In the genomic region with DNA sequence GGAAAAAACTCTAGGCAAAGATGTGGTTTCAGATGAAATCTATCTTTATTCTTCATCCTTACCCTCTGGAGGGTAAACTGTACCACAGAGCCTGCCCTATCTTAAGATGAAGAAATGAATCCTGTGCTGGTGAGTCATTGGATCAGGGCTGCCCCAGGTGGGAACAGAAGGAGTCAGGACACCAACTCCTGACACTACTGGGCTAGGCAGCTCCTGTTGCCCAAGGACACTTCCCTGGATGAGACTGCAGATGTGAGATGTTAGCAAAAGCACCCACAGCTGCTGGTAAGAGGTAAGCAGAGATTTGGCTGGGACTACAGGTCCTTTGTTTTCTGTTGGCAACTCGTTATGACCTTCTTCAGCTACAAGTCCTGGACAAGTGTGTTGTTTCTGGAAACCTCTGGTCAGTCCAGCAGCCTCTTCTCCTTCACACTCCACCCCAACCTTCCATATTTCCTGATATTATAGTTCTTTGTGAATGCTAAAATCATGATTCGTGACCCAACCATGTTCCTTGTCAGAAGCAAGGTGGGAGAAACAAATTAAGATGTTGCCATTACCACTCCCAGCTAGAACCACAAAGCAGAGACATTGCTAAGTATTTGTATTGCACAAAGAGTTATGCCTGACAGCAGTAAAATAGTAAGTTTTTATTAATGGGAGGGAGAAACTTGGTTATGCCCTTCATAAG, we compare ENCODE assay signal across 20 cellular contexts.
DNase-seq lines count a peak whose midpoint lies in the region; ATAC-seq and TF ChIP-seq lines count a peak whose summit lies in the region.
"Had no signal": no experiment of that assay in that cellular context is flagged by ENCODE, and none has a peak within 500 bp of the region (broad histone marks: within the 10 kb centered on the region; RNA-seq: fewer than 3 reads in every experiment).

No MANE protein-coding gene starts in this region.

- H3K4me3 Mint-ChIP-seq in activated B cell treated with CpG ODN at 0.5 μM for 24 hours (peak overlapping the region; percentile 74), memory B cell (peak overlapping the region; percentile 66)
- H3K4me3 Mint-ChIP-seq: activated CD4-positive, alpha-beta T cell treated with anti-CD3 and anti-CD28 coated beads, Interleukin-2, amount 10 ng/mL, durations not matched to agents 24 days and 14 days; CD8-positive, alpha-beta memory T cell; nephron progenitor cell had no signal

- no peaks in the 10 kb centered on the region for H3K9me3 Mint-ChIP-seq in activated B cell treated with CpG ODN at 0.5 μM for 24 hours
- H3K9me3 Mint-ChIP-seq in memory B cell, result no peaks in the 10 kb centered on the region
- H3K9me3 Mint-ChIP-seq: CD8-positive, alpha-beta memory T cell; nephron progenitor cell had no signal

- no peaks in the 10 kb centered on the region for H3K9me3 ChIP-seq in ascending aorta
- H3K9me3 ChIP-seq: adrenal gland, right lobe of liver, thyroid gland had no signal

- ATAC-seq in activated B cell treated with CpG ODN at 0.5 μM for 24 hours (ENCODE audit: low read depth) (no peak), memory B cell (ENCODE audit: low read depth) (no peak), GM18520 (IDR thresholded peaks at IDR 0.05; ENCODE audit: unreplicated experiment) (no peak)
- ATAC-seq: HCT116, right lobe of liver had no signal

- peak overlapping the region; percentile 53 for H3K27ac ChIP-seq in ACC112 (ENCODE audit: low read depth, low read length)
- H3K27ac ChIP-seq in ascending aorta, result no peak overlapping the region
- H3K27ac ChIP-seq: adrenal gland, right lobe of liver, thyroid gland had no signal

- TF ChIP-seq CTCF in activated B cell treated with CpG ODN at 0.5 μM for 24 hours (IDR thresholded peaks at IDR 0.05) (no peak), ascending aorta (IDR thresholded peaks at IDR 0.05) (no peak)

- H3K4me1 ChIP-seq in ACC112 (ENCODE audit: control insufficient read depth, insufficient read depth, low read length, unreplicated experiment) (peaks cover 49% of the 10 kb centered on the region), ascending aorta (peaks cover 6 to 18% of the 10 kb centered on the region in 2 donors)
- H3K4me1 ChIP-seq: thyroid gland had no signal

- intact Hi-C loops in activated B cell treated with CpG ODN at 0.5 μM for 24 hours (cut with micrococcal nuclease) (loop anchor here (1.0 to 5.0 kb wide), 7 partner anchors 50 to 190 kb away; partner anchors contain the start of gene TGFBR2), ascending aorta (cut with DNase I) (no loop called here)

- H3K27me3 Mint-ChIP-seq in activated B cell treated with CpG ODN at 0.5 μM for 24 hours, result no peaks in the 10 kb centered on the region
- no peaks in the 10 kb centered on the region for H3K27me3 Mint-ChIP-seq in memory B cell
- H3K27me3 Mint-ChIP-seq: activated CD4-positive, alpha-beta T cell treated with anti-CD3 and anti-CD28 coated beads, Interleukin-2, amount 10 ng/mL, durations not matched to agents 24 days and 14 days had no signal

- H3K4me1 Mint-ChIP-seq in activated B cell treated with CpG ODN at 0.5 μM for 24 hours (peaks cover 64% of the 10 kb centered on the region), memory B cell (peaks cover 47% of the 10 kb centered on the region)

- peak; percentile 4 for DNase-seq in GM03348 (ENCODE audit: low spot score)
- no peak for DNase-seq in activated B cell treated with CpG ODN at 0.5 μM for 24 hours
- no peak for DNase-seq in memory B cell (ENCODE audit: low spot score in 2 of 2)
- DNase-seq in NCI-H1048 (lab: John Stamatoyannopoulos, UW), result no peak
- DNase-seq in ascending aorta (ENCODE audit: low spot score in 2 of 2), result no peak
- no peak for DNase-seq in NCI-H2171 (lab: John Stamatoyannopoulos, UW)
- DNase-seq: activated CD4-positive, alpha-beta T cell treated with anti-CD3 and anti-CD28 coated beads, Interleukin-2, amount 10 ng/mL, durations not matched to agents 24 days and 14 days; activated effector memory CD4-positive, alpha-beta T cell treated with Interleukin-2 at 50 U/mL for 16 hours; adrenal gland; CD8-positive, alpha-beta memory T cell; DMS53; NCI-H1417 treated with DMSO at 0.1 percent for 48 hours; nephron progenitor cell; right lobe of liver; Right ventricle myocardium superior; stimulated activated naive CD8-positive, alpha-beta T cell treated with anti-CD3 and anti-CD28 coated beads, Interleukin-15, Interleukin-2, amounts not matched to agents 100 U/mL and 50 U/mL, for 24 hours; thyroid gland had no signal

- H3K79me2 ChIP-seq in ACC112 (ENCODE audit: control insufficient read depth, insufficient read depth, low read length, unreplicated experiment), result no peaks in the 10 kb centered on the region

- H3K27ac Mint-ChIP-seq in activated B cell treated with CpG ODN at 0.5 μM for 24 hours, result peak overlapping the region; percentile 95
- H3K27ac Mint-ChIP-seq in memory B cell, result peak overlapping the region; percentile 89
- H3K27ac Mint-ChIP-seq: activated CD4-positive, alpha-beta T cell treated with anti-CD3 and anti-CD28 coated beads, Interleukin-2, amount 10 ng/mL, durations not matched to agents 24 days and 14 days; nephron progenitor cell had no signal

- POLR2A ChIA-PET in activated B cell treated with CpG ODN at 0.5 μM for 24 hours (lab: Charles Lee), result interaction anchor here (0.6 to 4.0 kb wide), 10 partner anchors 24 to 192 kb away, joined by 3 to 41 read pairs (median 9); partner anchors contain the start of gene TGFBR2

- H3K36me3 Mint-ChIP-seq in activated B cell treated with CpG ODN at 0.5 μM for 24 hours (ENCODE audit: low read depth) (no peaks in the 10 kb centered on the region), memory B cell (peaks cover 3% of the 10 kb centered on the region)

- CTCF ChIA-PET in activated B cell treated with CpG ODN at 0.5 μM for 24 hours (lab: Charles Lee), result interaction anchor here (1.0 to 1.9 kb wide), 6 partner anchors 24 to 182 kb away, joined by 3 to 9 read pairs (median 4); partner anchors contain the start of gene TGFBR2

- H3K4me3 ChIP-seq in ACC112 (ENCODE audit: low read depth, low read length) (no peak overlapping the region), ascending aorta (no peak overlapping the region)
- H3K4me3 ChIP-seq: adrenal gland, right lobe of liver, thyroid gland had no signal

- no peaks in the 10 kb centered on the region for H3K27me3 ChIP-seq in ACC112 (ENCODE audit: insufficient read depth, low read length)
- H3K27me3 ChIP-seq in ascending aorta, result no peaks in the 10 kb centered on the region
- H3K27me3 ChIP-seq: adrenal gland, right lobe of liver, thyroid gland had no signal

- no peak overlapping the region for H2AFZ ChIP-seq in ACC112 (ENCODE audit: low read length, unreplicated experiment)

- H3K36me3 ChIP-seq in ACC112 (ENCODE audit: insufficient read depth, low read length) (no peaks in the 10 kb centered on the region; the same call in 1 of the 2 replicates), ascending aorta (no peaks in the 10 kb centered on the region)
- H3K36me3 ChIP-seq: adrenal gland, right lobe of liver, thyroid gland had no signal
